Comparison of ENCODE assay signal across 24 cellular contexts in the genomic region with DNA sequence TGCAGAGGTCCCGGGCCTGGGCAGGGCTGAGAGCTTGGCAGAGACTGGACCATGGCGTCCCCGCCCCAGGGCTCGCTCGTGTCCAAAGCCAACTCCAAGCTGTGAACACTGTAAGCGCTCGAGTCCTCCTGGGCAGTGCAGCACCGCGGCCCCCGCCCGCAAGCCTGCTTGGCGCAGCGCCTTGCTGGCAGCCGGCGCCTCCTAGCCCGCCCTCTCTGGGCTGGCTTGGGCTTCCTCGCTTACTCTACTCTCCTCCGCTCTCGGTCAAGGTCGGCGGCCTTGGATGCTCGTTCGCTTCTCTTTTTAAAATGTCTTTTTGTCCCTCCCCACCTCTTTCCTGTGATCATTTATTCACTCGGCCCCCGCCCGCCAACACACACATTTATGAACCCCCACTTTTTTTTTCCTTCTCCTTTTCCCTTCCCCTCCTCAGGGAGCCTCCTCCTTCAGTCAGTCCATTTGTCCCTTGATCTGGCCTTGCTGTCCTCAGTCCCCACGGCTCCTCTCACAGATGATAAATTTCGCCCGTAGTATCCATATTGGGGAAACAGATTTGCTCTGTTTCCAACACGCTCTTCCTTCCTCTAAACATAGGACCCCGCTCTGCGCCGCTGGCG. TPM values are rescaled to one million over a fixed set of nuclear protein-coding genes. Genes with fewer than 3 reads are reported as not detected.
DNase-seq lines count a peak whose midpoint lies in the region; ATAC-seq and TF ChIP-seq lines count a peak whose summit lies in the region.
"Had no signal": no experiment of that assay in that cellular context is flagged by ENCODE, and none has a peak within 500 bp of the region (broad histone marks: within the 10 kb centered on the region; RNA-seq: fewer than 3 reads in every experiment).

No MANE protein-coding gene starts in this region.

- no peak for TF ChIP-seq CTCF in psoas muscle (IDR thresholded peaks at IDR 0.05)

- peak overlapping the region; percentile 47 for H3K4me3 Mint-ChIP-seq in activated naive CD8-positive, alpha-beta T cell
- no peak overlapping the region for H3K4me3 Mint-ChIP-seq in activated naive CD8-positive, alpha-beta T cell treated with anti-CD3 and anti-CD28 coated beads, Interleukin-2, amount 50 U/mL, for 24 hours
- H3K4me3 Mint-ChIP-seq in T-cell, result peak overlapping the region in 2 of 3 donors; percentile 34 to 44
- H3K4me3 Mint-ChIP-seq in stimulated activated memory B cell treated with anti-CD40 and anti-IgM and Interleukin-4, amounts not matched to agents 10 μg/mL and 1 μg/mL and 100 μg/mL, for 72 hours, result peak overlapping the region; percentile 29
- H3K4me3 Mint-ChIP-seq: stimulated activated effector memory CD8-positive, alpha-beta T cell treated with anti-CD3 and anti-CD28 coated beads, Interleukin-12 subunit alpha, Interleukin-12 subunit beta, amount 100 ng/mL, for 72 hours had no signal

- H3K36me3 ChIP-seq in iPS-15b (ENCODE audit: control insufficient read depth, insufficient read depth, low read length) (no peaks in the 10 kb centered on the region), psoas muscle (ENCODE audit: insufficient read depth in 1 of 2, low read depth in 1 of 2) (no peaks in the 10 kb centered on the region)
- H3K36me3 ChIP-seq: breast epithelium, heart left ventricle, thoracic aorta had no signal

- H3K9ac ChIP-seq in iPS-15b (ENCODE audit: low read depth, low read length), result no peak overlapping the region

- intact Hi-C loops in psoas muscle (cut with DNase I), result no loop called here

- POLR2A ChIA-PET in T-cell (lab: Charles Lee), result no interaction called here

- H3K27me3 ChIP-seq in iPS-15b (ENCODE audit: control insufficient read depth, insufficient read depth, low read length) (peaks cover 97% of the 10 kb centered on the region), psoas muscle (ENCODE audit: insufficient read depth in 3 of 3, low read length in 2 of 3) (peaks cover 0 to 98% (median 53%) of the 10 kb centered on the region in 3 donors)

- no peak overlapping the region for H3K27ac Mint-ChIP-seq in activated naive CD8-positive, alpha-beta T cell
- no peak overlapping the region for H3K27ac Mint-ChIP-seq in activated naive CD8-positive, alpha-beta T cell treated with anti-CD3 and anti-CD28 coated beads, Interleukin-2, amount 50 U/mL, for 24 hours
- H3K27ac Mint-ChIP-seq in T-cell, result peak overlapping the region in 1 of 2 donors; percentile 60
- H3K27ac Mint-ChIP-seq in stimulated activated memory B cell treated with anti-CD40 and anti-IgM and Interleukin-4, amounts not matched to agents 10 μg/mL and 1 μg/mL and 100 μg/mL, for 72 hours, result no peak overlapping the region
- H3K27ac Mint-ChIP-seq: activated T-helper 2 cell treated with anti-CD3 and anti-CD28 coated beads, Interferon-gamma antibody, Interleukin-2, Interleukin-4, amounts not matched to agents 10 μg/mL and 5 μg/mL and 100 μg/mL, durations not matched to agents 14 hours and 24 hours and 36 hours; CD14-positive monocyte; stimulated activated effector memory CD8-positive, alpha-beta T cell treated with anti-CD3 and anti-CD28 coated beads, Interleukin-12 subunit alpha, Interleukin-12 subunit beta, amount 100 ng/mL, for 72 hours had no signal

- no peaks in the 10 kb centered on the region for H3K9me3 Mint-ChIP-seq in activated naive CD8-positive, alpha-beta T cell (ENCODE audit: low read depth)
- no peaks in the 10 kb centered on the region for H3K9me3 Mint-ChIP-seq in activated naive CD8-positive, alpha-beta T cell treated with anti-CD3 and anti-CD28 coated beads, Interleukin-2, amount 50 U/mL, for 24 hours
- no peaks in the 10 kb centered on the region for H3K9me3 Mint-ChIP-seq in T-cell
- H3K9me3 Mint-ChIP-seq in stimulated activated memory B cell treated with anti-CD40 and anti-IgM and Interleukin-4, amounts not matched to agents 10 μg/mL and 1 μg/mL and 100 μg/mL, for 72 hours, result peaks cover 6% of the 10 kb centered on the region
- H3K9me3 Mint-ChIP-seq: activated T-helper 2 cell treated with anti-CD3 and anti-CD28 coated beads, Interferon-gamma antibody, Interleukin-2, Interleukin-4, amounts not matched to agents 10 μg/mL and 5 μg/mL and 100 μg/mL, durations not matched to agents 14 hours and 24 hours and 36 hours; stimulated activated effector memory CD8-positive, alpha-beta T cell treated with anti-CD3 and anti-CD28 coated beads, Interleukin-12 subunit alpha, Interleukin-12 subunit beta, amount 100 ng/mL, for 72 hours had no signal

- H3K4me1 Mint-ChIP-seq in activated naive CD8-positive, alpha-beta T cell (ENCODE audit: low read depth), result peaks cover 36% of the 10 kb centered on the region
- peaks cover 30% of the 10 kb centered on the region for H3K4me1 Mint-ChIP-seq in activated naive CD8-positive, alpha-beta T cell treated with anti-CD3 and anti-CD28 coated beads, Interleukin-2, amount 50 U/mL, for 24 hours
- peaks cover 35 to 41% (median 38%) of the 10 kb centered on the region in 3 donors for H3K4me1 Mint-ChIP-seq in T-cell
- H3K4me1 Mint-ChIP-seq in stimulated activated memory B cell treated with anti-CD40 and anti-IgM and Interleukin-4, amounts not matched to agents 10 μg/mL and 1 μg/mL and 100 μg/mL, for 72 hours, result peaks cover 42% of the 10 kb centered on the region

- no peak for DNase-seq in activated naive CD8-positive, alpha-beta T cell treated with anti-CD3 and anti-CD28 coated beads, Interleukin-2, amount 50 U/mL, for 24 hours
- DNase-seq in T-cell (no peak), psoas muscle (no peak)
- DNase-seq in activated effector memory CD4-positive, alpha-beta T cell treated with Interleukin-2 at 50 U/mL for 16 hours, result no peak
- DNase-seq: activated CD4-positive, alpha-beta T cell treated with anti-CD3 and anti-CD28 coated beads, Interleukin-2, amount 50 U/mL, for 1 hour; DMS79; heart left ventricle; Kasumi-1; NCI-H187; NK-92 treated with Interleukin-12 subunit alpha and Interleukin-12 subunit beta, amount 100 ng/mL, for 24 hours; SHP77 treated with DMSO at 0.1 percent for 48 hours; stimulated activated CD4-positive, alpha-beta T cell treated with anti-CD3 and anti-CD28 coated beads, Interleukin-2, amount 100 ng/mL, for 24 hours had no signal

- H3K27me3 Mint-ChIP-seq in activated naive CD8-positive, alpha-beta T cell, result peaks cover 43% of the 10 kb centered on the region
- peaks cover 85% of the 10 kb centered on the region for H3K27me3 Mint-ChIP-seq in activated naive CD8-positive, alpha-beta T cell treated with anti-CD3 and anti-CD28 coated beads, Interleukin-2, amount 50 U/mL, for 24 hours
- peaks cover 68 to 83% of the 10 kb centered on the region in 2 donors for H3K27me3 Mint-ChIP-seq in T-cell
- H3K27me3 Mint-ChIP-seq in stimulated activated memory B cell treated with anti-CD40 and anti-IgM and Interleukin-4, amounts not matched to agents 10 μg/mL and 1 μg/mL and 100 μg/mL, for 72 hours, result peaks cover 92% of the 10 kb centered on the region

- H3K4me3 ChIP-seq in iPS-15b (ENCODE audit: low read depth, low read length), result peak overlapping the region; percentile 32
- no peak overlapping the region for H3K4me3 ChIP-seq in psoas muscle
- H3K4me3 ChIP-seq: GM12878, heart left ventricle, skin epidermis, thoracic aorta had no signal

- no peak for ATAC-seq in activated naive CD8-positive, alpha-beta T cell treated with anti-CD3 and anti-CD28 coated beads, Interleukin-2, amount 50 U/mL, for 24 hours
- no peak for ATAC-seq in T-cell (replicated peaks in 1 of 4)
- ATAC-seq in stimulated activated memory B cell treated with anti-CD40 and anti-IgM and Interleukin-4, amounts not matched to agents 10 μg/mL and 1 μg/mL and 100 μg/mL, for 72 hours, result no peak
- no peak for ATAC-seq in psoas muscle
- ATAC-seq in GM18511 (IDR thresholded peaks at IDR 0.05; ENCODE audit: unreplicated experiment), result no peak
- ATAC-seq: GM12878; heart left ventricle; stimulated activated effector memory CD8-positive, alpha-beta T cell treated with anti-CD3 and anti-CD28 coated beads, Interleukin-12 subunit alpha, Interleukin-12 subunit beta, amount 100 ng/mL, for 72 hours had no signal

- H3K4me1 ChIP-seq in iPS-15b (ENCODE audit: control insufficient read depth, insufficient read depth, low read length) (peaks cover 16% of the 10 kb centered on the region), psoas muscle (peaks cover 23% of the 10 kb centered on the region)

- H3K27ac ChIP-seq in psoas muscle, result no peak overlapping the region
- H3K27ac ChIP-seq: breast epithelium, heart left ventricle, skin epidermis, thoracic aorta had no signal

- H3K9me3 ChIP-seq in iPS-15b (ENCODE audit: control insufficient read depth, insufficient read depth, low read length) (no peaks in the 10 kb centered on the region), psoas muscle (no peaks in the 10 kb centered on the region)
- H3K9me3 ChIP-seq: breast epithelium, heart left ventricle, thoracic aorta had no signal

- WGBS in psoas muscle, 3 donors, result 3% methylated on average over 34 of the region's 34 CpGs

- CTCF ChIA-PET in T-cell (lab: Charles Lee), result no interaction called here

- H3K36me3 Mint-ChIP-seq in activated naive CD8-positive, alpha-beta T cell, result no peaks in the 10 kb centered on the region
- H3K36me3 Mint-ChIP-seq in activated naive CD8-positive, alpha-beta T cell treated with anti-CD3 and anti-CD28 coated beads, Interleukin-2, amount 50 U/mL, for 24 hours (ENCODE audit: low read depth), result no peaks in the 10 kb centered on the region
- no peaks in the 10 kb centered on the region for H3K36me3 Mint-ChIP-seq in T-cell
- H3K36me3 Mint-ChIP-seq in stimulated activated memory B cell treated with anti-CD40 and anti-IgM and Interleukin-4, amounts not matched to agents 10 μg/mL and 1 μg/mL and 100 μg/mL, for 72 hours, result no peaks in the 10 kb centered on the region
- H3K36me3 Mint-ChIP-seq: stimulated activated effector memory CD8-positive, alpha-beta T cell treated with anti-CD3 and anti-CD28 coated beads, Interleukin-12 subunit alpha, Interleukin-12 subunit beta, amount 100 ng/mL, for 72 hours had no signal

RNA-seq across cellular contexts. Expression of gene GSX1, which starts 1.9 kb away (rescaled TPM):
- total RNA-seq in T-cell (not detected), psoas muscle (not detected)
- polyA plus RNA-seq in psoas muscle, result not detected
- total RNA-seq: activated T-helper 2 cell treated with anti-CD3 and anti-CD28 coated beads, Interferon-gamma antibody, Interleukin-2, Interleukin-4, amounts not matched to agents 10 μg/mL and 5 μg/mL and 100 μg/mL, durations not matched to agents 14 hours and 24 hours and 36 hours; breast epithelium; GM12878; heart left ventricle; pulmonary artery endothelial cell; thoracic aorta had no signal
- polyA plus RNA-seq: CD14-positive monocyte, GM12878, heart left ventricle had no signal
